In the genomic region with DNA sequence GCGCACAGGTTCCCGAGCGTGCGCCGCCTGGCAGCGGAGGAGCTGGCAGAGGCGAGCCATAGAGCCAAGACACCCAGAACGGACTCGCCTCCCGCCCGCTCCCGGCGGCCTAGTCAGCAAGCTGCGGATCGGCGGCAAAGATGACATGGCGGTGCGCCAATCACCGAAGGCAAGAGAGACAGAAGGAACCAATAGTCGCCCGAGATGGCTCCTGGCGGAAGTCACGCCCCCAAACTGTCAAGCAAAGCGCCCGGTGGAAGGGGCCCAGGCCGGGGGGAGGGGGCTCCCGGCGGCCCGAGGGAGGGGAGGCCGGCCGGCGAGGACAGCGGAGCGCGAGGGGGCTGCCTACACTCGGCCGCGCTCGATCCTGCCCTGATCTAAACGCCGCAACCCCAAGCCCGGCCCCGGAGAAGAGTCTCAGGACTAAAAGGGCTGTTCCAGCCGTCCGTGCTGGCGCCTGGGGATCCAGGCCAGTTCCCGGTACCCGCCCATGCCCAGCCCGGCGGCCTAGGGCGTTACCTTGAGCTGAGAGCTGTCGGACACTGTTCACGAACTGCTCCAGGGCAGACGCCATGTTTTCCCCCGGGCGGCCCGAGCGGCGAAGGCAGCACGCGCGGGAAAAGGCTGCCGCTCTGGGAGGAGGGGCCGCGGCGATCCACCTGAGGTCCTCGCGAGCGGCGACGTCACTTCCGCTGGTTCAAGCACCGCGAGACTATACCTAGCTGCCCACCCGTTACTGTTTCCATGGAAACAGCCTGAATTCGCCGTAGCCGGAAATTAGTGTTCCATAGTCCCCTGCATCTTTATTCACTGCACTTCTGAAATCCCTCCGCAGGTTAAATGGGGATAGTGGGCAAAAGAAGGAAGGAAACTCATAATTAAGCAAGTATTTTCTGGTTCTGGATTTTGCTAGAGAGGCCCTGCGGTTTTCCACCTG, we compare ENCODE assay signal across 8 cellular contexts. TPM values are rescaled to one million over a fixed set of nuclear protein-coding genes. Genes with fewer than 3 reads are reported as not detected.
DNase-seq lines count a peak whose midpoint lies in the region; ATAC-seq and TF ChIP-seq lines count a peak whose summit lies in the region.

A gene (minus strand): TSS at position 634 of the 937 bp plus-strand sequence. CDS start 60 bp downstream, at position 574.

- peak within 1 kb of the TSS; percentile 97 for H3K14ac ChIP-seq in H9 (ENCODE audit: insufficient read depth, low read length)

- H3K27ac ChIP-seq in H9 (ENCODE audit: insufficient read length, low read depth, low read length): no peak within 1 kb of the TSS

- H3K4me3 Mint-ChIP-seq in H9 (peak within 1 kb of the TSS; percentile 91 to 97), nephron progenitor cell (peak within 1 kb of the TSS; percentile 90)
- H3K4me3 Mint-ChIP-seq in stimulated activated naive CD8-positive, alpha-beta T cell treated with anti-CD3 and anti-CD28 coated beads, Interleukin-15, amount 100 ng/mL, for 72 hours: peak within 1 kb of the TSS; percentile 83 to 96

- peak within 1 kb of the TSS; percentile 9 for H4K8ac ChIP-seq in H9 (replicated peaks; ENCODE audit: insufficient read length, low read depth, low read length)

- peak within 1 kb of the TSS; percentile 64 for H3T11ph ChIP-seq in H9 (ENCODE audit: low read length)

- H3K79me2 ChIP-seq in H9 (ENCODE audit: insufficient read depth, low read length): peaks cover 22% of the 10 kb centered on the region

- H3K4ac ChIP-seq in H9 (ENCODE audit: low read depth, low read length): no peak within 1 kb of the TSS; the same call in 1 of the 2 replicates

- H3K4me1 ChIP-seq in H9 (ENCODE audit: insufficient read depth, low read length): no peaks in the 10 kb centered on the region

- no peaks in the 10 kb centered on the region for H4K20me1 ChIP-seq in H9 (ENCODE audit: control insufficient read depth, insufficient read depth, insufficient read length)

- H3K27ac Mint-ChIP-seq in H9 (peak within 1 kb of the TSS; percentile 94 to 98 (median 97)), nephron progenitor cell (peak within 1 kb of the TSS; percentile 97)
- peak within 1 kb of the TSS; percentile 91 to 98 for H3K27ac Mint-ChIP-seq in stimulated activated naive CD8-positive, alpha-beta T cell treated with anti-CD3 and anti-CD28 coated beads, Interleukin-15, amount 100 ng/mL, for 72 hours

- H2BK12ac ChIP-seq in H9 (ENCODE audit: insufficient read length, low read depth, low read length): no peak within 1 kb of the TSS

- H2AFZ ChIP-seq in H9 (ENCODE audit: low read length): no peak within 1 kb of the TSS

- no peak within 1 kb of the TSS for H2BK20ac ChIP-seq in H9 (ENCODE audit: low read depth, low read length, poor library complexity, severe bottlenecking)

- no CpG with 5 or more reads among the region's 80 CpGs for WGBS in H9 (ENCODE audit: extremely low coverage, insufficient read length, low lambda C conversion rate)

- no peak within 1 kb of the TSS for H4K91ac ChIP-seq in H9 (ENCODE audit: insufficient read length, low read depth, low read length)

- H3K9ac ChIP-seq in H9 (ENCODE audit: extremely low read depth, insufficient read length, low read length): peak within 1 kb of the TSS; percentile 94

- no peak within 1 kb of the TSS for H4K5ac ChIP-seq in H9 (ENCODE audit: insufficient read length, low read depth, low read length)

- H2BK120ac ChIP-seq in H9 (ENCODE audit: low read depth, low read length, poor library complexity, severe bottlenecking): peak within 1 kb of the TSS; percentile 15

- H3K4me3 ChIP-seq in MG63 (peak within 1 kb of the TSS; percentile 90), fibroblast of the aortic adventitia (ENCODE audit: low read depth, low read length) (peak within 1 kb of the TSS; percentile 89)

- H3K4me1 Mint-ChIP-seq in H9: peaks cover 16 to 17% of the 10 kb centered on the region in 2 experiments
- H3K4me1 Mint-ChIP-seq in nephron progenitor cell: peaks cover 45% of the 10 kb centered on the region
- peaks cover 35% of the 10 kb centered on the region for H3K4me1 Mint-ChIP-seq in stimulated activated naive CD8-positive, alpha-beta T cell treated with anti-CD3 and anti-CD28 coated beads, Interleukin-15, amount 100 ng/mL, for 72 hours

- H3K56ac ChIP-seq in H9 (ENCODE audit: insufficient read length, low read depth, low read length): no peak within 1 kb of the TSS

- DNase-seq in ELR (ENCODE audit: low read depth) (peak; percentile 99), H9 (peak; percentile 99), MG63 (peak; percentile 95), SHP77 treated with DMSO at 0.1 percent for 48 hours (lab: John Stamatoyannopoulos, UW) (peak; percentile 100), fibroblast of the aortic adventitia (ENCODE audit: low read depth) (peak; percentile 98), nephron progenitor cell (peak; percentile 96)
- peak; percentile 98 for DNase-seq in activated effector memory CD4-positive, alpha-beta T cell treated with anti-CD3 and anti-CD28 coated beads, Interleukin-2, amount 50 U/mL, for 16 hours
- DNase-seq in stimulated activated naive CD8-positive, alpha-beta T cell treated with anti-CD3 and anti-CD28 coated beads, Interleukin-15, amount 100 ng/mL, for 72 hours: peak; percentile 95 to 97

- H3K9me3 Mint-ChIP-seq in H9 (no peaks in the 10 kb centered on the region), nephron progenitor cell (no peaks in the 10 kb centered on the region)
- no peaks in the 10 kb centered on the region for H3K9me3 Mint-ChIP-seq in stimulated activated naive CD8-positive, alpha-beta T cell treated with anti-CD3 and anti-CD28 coated beads, Interleukin-15, amount 100 ng/mL, for 72 hours

- no peaks in the 10 kb centered on the region for H3K27me3 Mint-ChIP-seq in H9 (ENCODE audit: low read depth)
- peaks cover 8% of the 10 kb centered on the region for H3K27me3 Mint-ChIP-seq in nephron progenitor cell (ENCODE audit: low read depth, poor library complexity)
- no peaks in the 10 kb centered on the region for H3K27me3 Mint-ChIP-seq in stimulated activated naive CD8-positive, alpha-beta T cell treated with anti-CD3 and anti-CD28 coated beads, Interleukin-15, amount 100 ng/mL, for 72 hours

- H3K36me3 ChIP-seq in MG63: no peaks in the 10 kb centered on the region; the same call in 1 of the 2 replicates

- TF ChIP-seq CTCF in H9 (conservative IDR thresholded peaks at IDR 0.05) (no peak), fibroblast of the aortic adventitia (IDR thresholded peaks at IDR 0.05; ENCODE audit: insufficient read depth, low read length) (no peak), nephron progenitor cell (IDR thresholded peaks at IDR 0.05) (no peak)

- H3K36me3 Mint-ChIP-seq in H9 (ENCODE audit: insufficient read depth in 1 of 3, low read depth in 3 of 3): peaks cover 5 to 9% (median 6%) of the 10 kb centered on the region in 3 experiments; a peak in 3 of 7 replicates
- H3K36me3 Mint-ChIP-seq in nephron progenitor cell (ENCODE audit: low read depth): peaks cover 11% of the 10 kb centered on the region

- no peaks in the 10 kb centered on the region for H3K9me3 ChIP-seq in H9 (ENCODE audit: control insufficient read depth, low read depth, low read length)
- H3K9me3 ChIP-seq in MG63: no peaks in the 10 kb centered on the region

- H3K23ac ChIP-seq in H9 (ENCODE audit: insufficient read length, low read depth, low read length): no peak within 1 kb of the TSS

- peak within 1 kb of the TSS; percentile 98 for H3K4me2 ChIP-seq in H9 (ENCODE audit: insufficient read depth, insufficient read length, low read length)

- H3K79me1 ChIP-seq in H9 (ENCODE audit: insufficient read depth, low read depth, low read length, poor library complexity, severe bottlenecking): peaks cover 9% of the 10 kb centered on the region

- no peaks in the 10 kb centered on the region for H3K27me3 ChIP-seq in H9 (ENCODE audit: insufficient read depth, low read length)
- no peaks in the 10 kb centered on the region for H3K27me3 ChIP-seq in MG63

- H3K18ac ChIP-seq in H9 (ENCODE audit: insufficient read length, low read depth, low read length): peak within 1 kb of the TSS; percentile 88

- H2AK5ac ChIP-seq in H9 (ENCODE audit: insufficient read length, low read length): no peak within 1 kb of the TSS

- peak; percentile 97 for ATAC-seq in stimulated activated naive CD8-positive, alpha-beta T cell treated with anti-CD3 and anti-CD28 coated beads, Interleukin-15, amount 100 ng/mL, for 72 hours

- peaks cover 9% of the 10 kb centered on the region for H3K23me2 ChIP-seq in H9 (ENCODE audit: insufficient read length, low read depth, low read length, poor library complexity, severe bottlenecking)

- no peak within 1 kb of the TSS for H2BK5ac ChIP-seq in H9 (ENCODE audit: insufficient read length, low read length)

- no peak within 1 kb of the TSS for H2BK15ac ChIP-seq in H9 (ENCODE audit: low read depth, low read length)

RNA-seq across cellular contexts. Expression of the gene that starts here (rescaled TPM):
- total RNA-seq in H9 (2021) (103 and 113 TPM in 2 replicates), fibroblast of the aortic adventitia (ENCODE audit: low replicate concordance) (62.1 and 124 TPM in 2 replicates)
- total RNA-seq in MG63 (2014; rRNA removed; shearing (Covaris generic); ENCODE audit: low replicate concordance): 131 and 168 TPM in 2 replicates
